ENCODE assay signal across 8 cellular contexts in the genomic region with DNA sequence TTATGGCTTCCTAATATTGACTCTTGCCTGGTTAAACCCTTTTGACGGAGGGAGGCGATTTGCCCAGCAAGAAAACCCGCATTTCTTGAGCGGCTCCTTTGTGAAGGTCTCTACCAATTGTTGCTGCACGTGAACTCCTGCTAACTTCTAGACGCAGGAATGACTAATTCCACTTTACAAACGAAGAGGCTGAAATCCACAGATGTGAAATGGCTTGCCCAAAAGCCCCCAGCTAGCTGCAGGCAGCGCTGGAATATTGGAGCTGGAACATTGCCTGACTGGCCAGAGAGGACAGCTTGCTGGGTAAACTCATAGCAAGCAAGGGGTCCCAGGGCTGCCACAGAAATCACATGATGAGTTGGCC. TPM values are rescaled to one million over a fixed set of nuclear protein-coding genes. Genes with fewer than 3 reads are reported as not detected.
A peak's percentile ranks its signal among the peaks of the same experiment; 100 is the strongest.
DNase-seq lines count a peak whose midpoint lies in the region; ATAC-seq and TF ChIP-seq lines count a peak whose summit lies in the region.

No MANE protein-coding gene starts in this region.

- peak overlapping the region; percentile 99 for H2AFZ ChIP-seq in mammary epithelial cell (ENCODE audit: low read depth, low read length)

- TF ChIP-seq CTCF in AG04449 (IDR thresholded peaks at IDR 0.05; ENCODE audit: insufficient read depth, low read length, missing control alignments) (no peak), mammary epithelial cell (conservative IDR thresholded peaks at IDR 0.05 in 1 of 2, IDR thresholded peaks at IDR 0.05 in 1 of 2; ENCODE audit: extremely low read depth in 1 of 2, insufficient read depth in 1 of 2, low read depth in 1 of 2, low read length in 2 of 2) (no peak), mucosa of descending colon (IDR thresholded peaks at IDR 0.05) (no peak), GM20000 (IDR thresholded peaks at IDR 0.05; ENCODE audit: extremely low read depth, missing control alignments) (no peak)

- POLR2A ChIA-PET in AG04449 (lab: Yijun Ruan, JAX), result interaction anchor here (0.6 to 1.8 kb wide), 5 partner anchors 10 to 234 kb away, joined by 3 to 5 read pairs (median 4); a partner anchor contains a TSS

- WGBS in mammary epithelial cell (ENCODE audit: low coverage, missing lambda C conversion rate), result 12% methylated on average over 8 of the region's 8 CpGs

- H3K4me1 ChIP-seq in HUES6 (ENCODE audit: control insufficient read depth, insufficient read depth, low read length) (peaks cover 15% of the 10 kb centered on the region), mammary epithelial cell (ENCODE audit: insufficient read depth, low read length) (peaks cover 34% of the 10 kb centered on the region), mucosa of descending colon (ENCODE audit: low read depth) (peaks cover 22% of the 10 kb centered on the region)

- BruUV-seq in mammary epithelial cell (replicated peaks; lab: Mats Ljungman, UMichigan), result no TSS peak

- peak overlapping the region; percentile 73 for H3K9ac ChIP-seq in HUES6 (ENCODE audit: low read length)
- H3K9ac ChIP-seq in mammary epithelial cell (ENCODE audit: insufficient read depth, low read length), result peak overlapping the region; percentile 28

- intact Hi-C loops in mammary epithelial cell (cut with micrococcal nuclease), result no loop called here
- intact Hi-C loops in mucosa of descending colon (cut with DNase I, micrococcal nuclease), result no loop called here

- no peak for DNase-seq in AG04449 (ENCODE audit: low read depth, low spot score)
- peak; percentile 19 for DNase-seq in mammary epithelial cell
- DNase-seq in mucosa of descending colon, result no peak
- no peak for DNase-seq in NCI-H2196 treated with DMSO at 0.1 percent for 48 hours (lab: John Stamatoyannopoulos, UW; ENCODE audit: unreplicated experiment)
- DNase-seq in GM20000 (ENCODE audit: low spot score), result no peak
- DNase-seq in mucosa of gallbladder (ENCODE audit: low spot score), result no peak

- ATAC-seq in mucosa of descending colon (no peak), HG03469 (IDR thresholded peaks at IDR 0.05; ENCODE audit: unreplicated experiment) (no peak)

- H3K27ac ChIP-seq in HUES6 (ENCODE audit: low read depth, low read length), result no peak overlapping the region
- peak overlapping the region; percentile 41 for H3K27ac ChIP-seq in mammary epithelial cell (ENCODE audit: insufficient read depth, low read depth, low read length)

- peak overlapping the region; percentile 88 for H3K4me3 ChIP-seq in AG04449 (ENCODE audit: low read depth, low read length)
- H3K4me3 ChIP-seq in HUES6 (ENCODE audit: low read depth, low read length), result peak overlapping the region; percentile 93
- peak overlapping the region; percentile 75 to 80 (median 79) for H3K4me3 ChIP-seq in mammary epithelial cell (replicated peaks in 1 of 3; ENCODE audit: insufficient read depth in 1 of 3, low read depth in 2 of 3, low read length in 3 of 3)
- peak overlapping the region; percentile 19 for H3K4me3 ChIP-seq in mucosa of descending colon

- dilution Hi-C loops in mammary epithelial cell (cut with HindIII; ENCODE audit: low sequenced_read_pairs), result no loop called here

- H4K20me1 ChIP-seq in mammary epithelial cell (ENCODE audit: insufficient read depth, low read length), result no peaks in the 10 kb centered on the region

- H3K79me2 ChIP-seq in mammary epithelial cell (ENCODE audit: insufficient read depth, low read length), result peaks cover 15% of the 10 kb centered on the region

- peak overlapping the region; percentile 98 for H3K4me2 ChIP-seq in mammary epithelial cell (ENCODE audit: insufficient read depth, low read depth, low read length)

- CTCF ChIA-PET in AG04449 (lab: Yijun Ruan, JAX) (interaction anchor here (1.3 to 4.4 kb wide), 6 partner anchors 8 to 201 kb away, joined by 3 to 92 read pairs (median 14); no protein-coding TSS in a partner anchor), mammary epithelial cell (lab: Charles Lee; ENCODE audit: low non-redundant PET) (no interaction called here)

- in situ Hi-C loops in mammary epithelial cell (cut with MboI; ENCODE audit: low sequenced_read_pairs in 2 of 2), result no loop called here

- H3K27me3 ChIP-seq in HUES6 (ENCODE audit: control insufficient read depth, insufficient read depth, low read length) (peaks cover 33% of the 10 kb centered on the region), mammary epithelial cell (ENCODE audit: insufficient read depth, low read length) (no peaks in the 10 kb centered on the region)

- H3K9me3 ChIP-seq in HUES6 (ENCODE audit: control insufficient read depth, insufficient read depth, low read depth, low read length) (no peaks in the 10 kb centered on the region), mammary epithelial cell (replicated peaks; ENCODE audit: insufficient read depth, low read length) (no peaks in the 10 kb centered on the region), mucosa of descending colon (no peaks in the 10 kb centered on the region)

- H3K36me3 ChIP-seq in HUES6 (ENCODE audit: control insufficient read depth, insufficient read depth, low read length) (peaks cover 2% of the 10 kb centered on the region; the same call in 1 of the 2 replicates), mammary epithelial cell (ENCODE audit: insufficient read depth, low read length) (no peaks in the 10 kb centered on the region), mucosa of descending colon (ENCODE audit: low read depth) (no peaks in the 10 kb centered on the region)

RNA-seq across cellular contexts. Expression of a gene that starts 0.5 kb away (rescaled TPM):
- 10 to 100 TPM; 17.3 to 22.4 TPM for total RNA-seq in mammary epithelial cell
- polyA plus RNA-seq in mammary epithelial cell, result 13.6 TPM
- 6.3 TPM for polyA minus RNA-seq in mammary epithelial cell
- 10 to 100 TPM in 2 of 3 donors, 1 to 10 TPM in 1; 9.2 to 15.6 (median 13.6) TPM for total RNA-seq in mucosa of descending colon
- total RNA-seq in mucosa of gallbladder, result 22.3 TPM

RNA-seq across cellular contexts. Expression of a gene that starts 14.9 kb away (rescaled TPM):
- total RNA-seq in mammary epithelial cell (not detected), mucosa of descending colon (not detected), mucosa of gallbladder (0.29 TPM)
- polyA plus RNA-seq in mammary epithelial cell, result not detected
- polyA minus RNA-seq in mammary epithelial cell, result not detected

RNA-seq across cellular contexts. Expression of a gene that starts 35.9 kb away (rescaled TPM):
- total RNA-seq in mammary epithelial cell, result 10 to 100 TPM; 20.3 to 20.5 TPM
- polyA plus RNA-seq in mammary epithelial cell, result 22.3 TPM
- polyA minus RNA-seq in mammary epithelial cell, result 21.3 TPM
- 10 to 100 TPM; 18.2 to 36.7 (median 28.1) TPM for total RNA-seq in mucosa of descending colon
- 34.2 TPM for total RNA-seq in mucosa of gallbladder

RNA-seq across cellular contexts. Expression of a gene that starts 40.9 kb away (rescaled TPM):
- total RNA-seq in mammary epithelial cell (100 to 1,000 TPM; 350 to 368 TPM), mucosa of descending colon (100 to 1,000 TPM; 365 to 477 (median 414) TPM), mucosa of gallbladder (383 TPM)
- polyA plus RNA-seq in mammary epithelial cell, result 693 TPM
- 476 TPM for polyA minus RNA-seq in mammary epithelial cell

Comparison
In these comparisons a context has a peak if more than half of its experiments do, and no peak if none do; other contexts are left out.
1. H3K4me3 ChIP-seq: peak in every context shown above with its lines; median percentile 93 in HUES6; 88 in AG04449; 79 in mammary epithelial cell; 19 in mucosa of descending colon.